In genomic region chr20:57256908-57257307, GRCh38 we compare ENCODE assay signal across 23 cellular contexts. TPM values are rescaled to one million over a fixed set of nuclear protein-coding genes. Genes with fewer than 3 reads are reported as not detected.
DNase-seq lines count a peak whose midpoint lies in the region; ATAC-seq, FAIRE-seq and TF ChIP-seq lines count a peak whose summit lies in the region.
"Had no signal": no experiment of that assay in that cellular context is flagged by ENCODE, and none has a peak within 500 bp of the region (broad histone marks: within the 10 kb centered on the region; RNA-seq: fewer than 3 reads in every experiment).

No MANE protein-coding gene starts in this region.

- peaks cover 100% of the 10 kb centered on the region for H3K79me2 ChIP-seq in OCI-LY1 (ENCODE audit: insufficient read depth, low read length)
- no peaks in the 10 kb centered on the region for H3K79me2 ChIP-seq in GM12878 (ENCODE audit: control insufficient read depth, insufficient read depth, low read length)

- H3K4me2 ChIP-seq in OCI-LY1 (ENCODE audit: low read length) (peak overlapping the region; percentile 53), GM12878 (ENCODE audit: control insufficient read depth, insufficient read depth) (no peak overlapping the region)

- no peaks in the 10 kb centered on the region for H4K20me1 ChIP-seq in OCI-LY1 (ENCODE audit: insufficient read depth, low read length)
- H4K20me1 ChIP-seq in GM12878 (ENCODE audit: control insufficient read depth, insufficient read depth) = no peaks in the 10 kb centered on the region

- peak; percentile 23 for DNase-seq in NCI-H345 (lab: John Stamatoyannopoulos, UW)
- DNase-seq in NCI-H345 treated with DMSO at 0.1 percent for 48 hours (lab: John Stamatoyannopoulos, UW; ENCODE audit: unreplicated experiment) = no peak
- DNase-seq in GM12878 (ENCODE audit: low read depth, low spot score) = no peak
- DNase-seq in BE2C = no peak
- DNase-seq in GM10248 (ENCODE audit: extremely low spot score) = no peak
- DNase-seq in lower leg skin (ENCODE audit: low spot score in 2 of 2) = no peak
- DNase-seq: 8988T, ACHN, Calu3, DND-41, Karpas-422, MV-4-11, NCI-H1105, NCI-H146, NCI-H1930, NCI-H2107, NCI-H510A, NCI-H69, T-helper 1 cell had no signal

- no peaks in the 10 kb centered on the region for H3K9me3 ChIP-seq in OCI-LY1 (ENCODE audit: low read length)
- H3K9me3 ChIP-seq in GM12878 (replicated peaks; ENCODE audit: control insufficient read depth, insufficient read depth, low read length) = no peaks in the 10 kb centered on the region
- H3K9me3 ChIP-seq in BE2C = no peaks in the 10 kb centered on the region

- intact Hi-C loops in GM12878 (cut with micrococcal nuclease; ENCODE audit: unreplicated experiment) (no loop called here), lower leg skin (cut with DNase I; ENCODE audit: low total_unique reads) (no loop called here)

- SMC1A ChIA-PET in GM12878 (lab: Charles Lee; ENCODE audit: uncharacterized antibody, unreplicated experiment) = no interaction called here

- H3K4me3 ChIP-seq in OCI-LY1 (ENCODE audit: low read depth, low read length, poor library complexity, severe bottlenecking) (no peak overlapping the region), GM12878 (no peak overlapping the region), BE2C (ENCODE audit: low read depth, low read length) (no peak overlapping the region), lower leg skin (ENCODE audit: low read depth, poor library complexity, severe bottlenecking) (no peak overlapping the region)

- peak overlapping the region; percentile 80 for H3K27ac ChIP-seq in OCI-LY1 (ENCODE audit: low read depth, low read length, poor library complexity, severe bottlenecking)
- H3K27ac ChIP-seq in GM12878 (ENCODE audit: control insufficient read depth, insufficient read depth) = no peak overlapping the region

- H3F3A ChIP-seq in OCI-LY1 (ENCODE audit: insufficient read depth, low read length) = no peaks in the 10 kb centered on the region

- TF ChIP-seq EP300 in GM12878 (IDR thresholded peaks at IDR 0.05; ENCODE audit: borderline replicate concordance in 1 of 2, control insufficient read depth in 1 of 2, low read depth in 2 of 2, low read length in 2 of 2) = no peak

- 28% methylated on average over 6 of the region's 6 CpGs for WGBS in GM12878 (ENCODE audit: insufficient coverage, insufficient replicate concordance, low lambda C conversion rate, missing lambda C conversion rate)
- WGBS in lower leg skin, 2 donors = 86% methylated on average over 6 of the region's 6 CpGs

- no peak for FAIRE-seq in GM12878 (lab: Jason Lieb, UNC)

- no TSS peak for BruUV-seq in GM12878 (replicated peaks; lab: Mats Ljungman, UMichigan)

- in situ Hi-C loops in GM12878 (cut with MboI) = no loop called here

- TF ChIP-seq POLR2A in GM12878 (IDR thresholded peaks at IDR 0.05; ENCODE audit: low read depth, low read length) (no peak), lower leg skin (IDR thresholded peaks at IDR 0.05) (no peak)

- H3K9ac ChIP-seq in OCI-LY1 (ENCODE audit: low read length) = no peak overlapping the region; the same call in 1 of the 2 replicates
- H3K9ac ChIP-seq in GM12878 (ENCODE audit: control insufficient read depth, insufficient read depth, low read length) = no peak overlapping the region

- H3K36me3 ChIP-seq in OCI-LY1 (ENCODE audit: insufficient read depth, low read length) = peaks cover 89% of the 10 kb centered on the region
- no peaks in the 10 kb centered on the region for H3K36me3 ChIP-seq in GM12878 (ENCODE audit: control insufficient read depth in 2 of 2, insufficient read depth in 2 of 2, low read length in 1 of 2)
- H3K36me3 ChIP-seq in BE2C = no peaks in the 10 kb centered on the region

- RAD21 ChIA-PET in GM12878 (lab: Charles Lee; ENCODE audit: unreplicated experiment) = no interaction called here

- TF ChIP-seq CTCF in OCI-LY1 (IDR thresholded peaks at IDR 0.05; ENCODE audit: low read length) (no peak), GM12878 (IDR thresholded peaks at IDR 0.05 in 2 of 3, conservative IDR thresholded peaks at IDR 0.05 in 1 of 3; ENCODE audit: control insufficient read depth in 2 of 3, extremely low read depth in 1 of 3, insufficient read depth in 1 of 3, low read depth in 3 of 3, low read length in 3 of 3) (no peak), subcutaneous adipose tissue (IDR thresholded peaks at IDR 0.05; ENCODE audit: low read depth) (peak; percentile 89), BE2C (IDR thresholded peaks at IDR 0.05; ENCODE audit: low read depth, low read length) (no peak), GM10248 (IDR thresholded peaks at IDR 0.05; ENCODE audit: control extremely low read depth, extremely low read depth, low read depth, missing control alignments) (no peak), lower leg skin (IDR thresholded peaks at IDR 0.05) (no peak)

- ATAC-seq in GM12878 = no peak
- ATAC-seq: HCT116 had no signal

- no peak for TF ChIP-seq RAD21 in GM12878 (IDR thresholded peaks at IDR 0.05; ENCODE audit: insufficient read depth, low read depth, low read length)

- H3K27me3 ChIP-seq in OCI-LY1 (ENCODE audit: insufficient read depth, low read length) (no peaks in the 10 kb centered on the region), GM12878 (replicated peaks in 1 of 2; ENCODE audit: control insufficient read depth in 2 of 2, insufficient read depth in 2 of 2, low read length in 1 of 2) (peaks cover 0 to 3% of the 10 kb centered on the region in 2 experiments; a peak in 2 of 4 replicates), BE2C (peaks cover 36% of the 10 kb centered on the region)

- no peaks in the 10 kb centered on the region for H3K9me2 ChIP-seq in OCI-LY1 (ENCODE audit: low read depth, low read length)

- H3K4me1 ChIP-seq in OCI-LY1 (ENCODE audit: insufficient read depth, low read length, severe bottlenecking) (peaks cover 98% of the 10 kb centered on the region), GM12878 (ENCODE audit: control insufficient read depth, insufficient read depth, low read length) (no peaks in the 10 kb centered on the region), BE2C (peaks cover 4% of the 10 kb centered on the region)

- CTCF ChIA-PET in GM12878 (lab: Yijun Ruan, JAX) = interaction anchor here (1.3 kb wide), 1 partner anchor 92 kb away, joined by 3 read pairs; no protein-coding TSS in a partner anchor
- CTCF ChIA-PET in GM10248 (lab: Yijun Ruan, JAX) = no interaction called here

- H2AFZ ChIP-seq in OCI-LY1 (ENCODE audit: low read length) (no peak overlapping the region), GM12878 (ENCODE audit: control insufficient read depth, low read depth, low read length) (no peak overlapping the region)

- POLR2A ChIA-PET in GM12878 (lab: Charles Lee) (no interaction called here), GM10248 (lab: Yijun Ruan, JAX) (no interaction called here)

TF ChIP-seq in GM12878, 131 proteins besides CTCF, POLR2A, EP300 and RAD21:
- TF ChIP-seq TCF12 (IDR thresholded peaks at IDR 0.05; ENCODE audit: low read depth, low read length) = no peak
- peak; percentile 89; the same call in 1 of the 2 replicates for TF ChIP-seq NFXL1 (IDR thresholded peaks at IDR 0.05; ENCODE audit: borderline replicate concordance)
- no peak for TF ChIP-seq NRF1 (conservative IDR thresholded peaks at IDR 0.05; ENCODE audit: low read depth, low read length)
TF ChIP-seq in GM12878: peak in this region for 1.

RNA-seq across cellular contexts. Expression of gene BMP7, which starts 9.5 kb away (rescaled TPM):
- total RNA-seq in GM12878 (2013; cell fraction: nucleolus; rRNA removed) = not detected in 2 replicates
- total RNA-seq in GM12878 (2014; rRNA removed) = not detected in 2 replicates
- not detected in 2 replicates for total RNA-seq in GM12878 (2014; rRNA removed; fragmentation: Illumina TruSeq; extraction: Trizol)
- total RNA-seq in GM12878 (2021) = 0.05 and 0.51 TPM in 2 replicates
- not detected for polyA plus RNA-seq in GM12878 (2011; ENCODE audit: low read depth)
- polyA plus RNA-seq in GM12878 (2011; rRNA removed) = 0.04 and 0.18 TPM in 2 replicates
- polyA plus RNA-seq in GM12878 (2011; cell fraction: cytosol; rRNA removed) = 0.05 TPM in 1 of 2 replicates, not detected in the other
- polyA plus RNA-seq in GM12878 (2011; cell fraction: nucleus; rRNA removed) = not detected in 2 replicates
- not detected in 2 replicates for polyA plus RNA-seq in GM12878 (2012)
- polyA plus RNA-seq in GM12878 (2014; fragmentation: Illumina TruSeq; extraction: Trizol) = not detected in 2 replicates
- polyA plus RNA-seq in GM12878 (2014; fragmentation: Nextera tagmentation; extraction: Ambion mirVana) = not detected
- not detected in 2 replicates for polyA plus RNA-seq in GM12878 (2014; rRNA removed)
- under 1 TPM in 1 of 2 experiments, not detected in 1; 0.28 TPM for polyA plus RNA-seq in GM12878 (2016; fragmentation: Nextera tagmentation; extraction: Ambion mirVana)
- polyA minus RNA-seq in GM12878 (2011; rRNA and poly(A)+ RNA removed) = 0.07 TPM in 1 of 2 replicates, not detected in the other
- not detected in 2 replicates for polyA minus RNA-seq in GM12878 (2011; cell fraction: cytosol; rRNA and poly(A)+ RNA removed)
- not detected in 2 replicates for polyA minus RNA-seq in GM12878 (2011; cell fraction: nucleus; rRNA and poly(A)+ RNA removed)
- total RNA-seq in subcutaneous adipose tissue = under 1 TPM in 2 of 4 donors, not detected in 2; 0.44 to 0.82 TPM
- 1.1 TPM for polyA plus RNA-seq in BE2C (2012; ENCODE audit: insufficient read depth, insufficient read length, low read depth)
- 10 to 100 TPM; 40.5 to 66.3 (median 46.8) TPM for total RNA-seq in lower leg skin
- total RNA-seq: Calu3 had no signal
- polyA plus RNA-seq: BJ had no signal

Comparison
In these comparisons a context has a peak if more than half of its experiments do, and no peak if none do; other contexts are left out.
1. RNA of gene BMP7, which starts 9.5 kb away (total RNA-seq): 40.5 to 66.3 TPM in lower leg skin; 0.44 to 0.82 TPM in subcutaneous adipose tissue and 0.05 to 0.51 TPM in GM12878; every median in the first group is over 10 times any median in the second.